In genomic region chr20:53725575-53725970, GRCh38 we compare ENCODE assay signal across 22 cellular contexts.
"Had no signal": no experiment of that assay in that cellular context is flagged by ENCODE, and none has a peak within 500 bp of the region (broad histone marks: within the 10 kb centered on the region; RNA-seq: fewer than 3 reads in every experiment).

No MANE protein-coding gene starts in this region.

- H3K27me3 Mint-ChIP-seq: stimulated activated naive B cell treated with anti-CD40 and anti-IgM and Interleukin-4, amounts not matched to agents 10 μg/mL and 1 μg/mL and 100 μg/mL, for 72 hours; stimulated activated naive CD8-positive, alpha-beta T cell treated with anti-CD3 and anti-CD28 coated beads, Interleukin-15, amount 100 ng/mL, for 72 hours had no signal

- H3K27ac ChIP-seq: colonic mucosa, hepatocyte, psoas muscle, spleen, testis, tibial nerve had no signal

- H3K4me3 Mint-ChIP-seq: nephron; stimulated activated naive B cell treated with anti-CD40 and anti-IgM and Interleukin-4, amounts not matched to agents 10 μg/mL and 1 μg/mL and 100 μg/mL, for 72 hours; stimulated activated naive CD8-positive, alpha-beta T cell treated with anti-CD3 and anti-CD28 coated beads, Interleukin-15, amount 100 ng/mL, for 72 hours had no signal

- H3K36me3 ChIP-seq: colonic mucosa, spleen, tibial nerve had no signal

- DNase-seq: colonic mucosa; effector CD8-positive, alpha-beta T cell; foreskin melanocyte; head of caudate nucleus; left colon; left ventricle myocardium superior; mesenchymal stem cell; midbrain; psoas muscle; retina; spleen; stimulated activated CD4-positive, alpha-beta T cell treated with anti-CD3 and anti-CD28 coated beads, Interleukin-15, amount 100 ng/mL, for 24 hours; stimulated activated CD4-positive, alpha-beta T cell treated with anti-CD3 and anti-CD28 coated beads, Interleukin-1b, Interleukin-23, amount 100 ng/mL, for 48 hours; stimulated activated CD4-positive, alpha-beta T cell treated with anti-CD3 and anti-CD28 coated beads, Interleukin-4, amount 100 ng/mL, for 24 hours; stimulated activated naive B cell treated with anti-CD40 and anti-IgM and Interleukin-4, amounts not matched to agents 10 μg/mL and 1 μg/mL and 100 μg/mL, for 72 hours; stimulated activated naive CD8-positive, alpha-beta T cell treated with anti-CD3 and anti-CD28 coated beads, Interleukin-15, amount 100 ng/mL, for 72 hours; testis had no signal

- H3K9me3 Mint-ChIP-seq: nephron had no signal

- H3K4me2 ChIP-seq: hepatocyte had no signal

- H3K4me3 ChIP-seq: colonic mucosa, hepatocyte, lung, psoas muscle, spleen, testis, tibial nerve had no signal

- H3K9me3 ChIP-seq: colonic mucosa, psoas muscle, spleen, testis, tibial nerve had no signal

- ATAC-seq: left colon; left ventricle myocardium superior; psoas muscle; sciatic nerve; stimulated activated naive B cell treated with anti-CD40 and anti-IgM and Interleukin-4, amounts not matched to agents 10 μg/mL and 1 μg/mL and 100 μg/mL, for 72 hours; stimulated activated naive CD8-positive, alpha-beta T cell treated with anti-CD3 and anti-CD28 coated beads, Interleukin-15, amount 100 ng/mL, for 72 hours had no signal

- H2AFZ ChIP-seq: hepatocyte had no signal

- H3K79me2 ChIP-seq: hepatocyte had no signal

- H3K27ac Mint-ChIP-seq: nephron; stimulated activated naive CD8-positive, alpha-beta T cell treated with anti-CD3 and anti-CD28 coated beads, Interleukin-15, amount 100 ng/mL, for 72 hours had no signal

- H3K4me1 ChIP-seq: colonic mucosa, psoas muscle, testis, tibial nerve had no signal

- H3K27me3 ChIP-seq: colonic mucosa, hepatocyte, spleen, testis, tibial nerve had no signal
